Comparison of ENCODE assay signal across 24 cellular contexts in genomic region chrX:114962209-114962608, GRCh38. TPM values are rescaled to one million over a fixed set of nuclear protein-coding genes. Genes with fewer than 3 reads are reported as not detected.
"Had no signal": no experiment of that assay in that cellular context is flagged by ENCODE, and none has a peak within 500 bp of the region (broad histone marks: within the 10 kb centered on the region; RNA-seq: fewer than 3 reads in every experiment).

No MANE protein-coding gene starts in this region.

- H3K4me1 ChIP-seq: SJSA1 had no signal

- H3K27me3 ChIP-seq: ascending aorta, SJSA1 had no signal

- H3K4me3 ChIP-seq: ascending aorta, SJSA1 had no signal

- H3K9me3 ChIP-seq: ascending aorta, SJSA1 had no signal

- DNase-seq: activated B cell treated with CpG ODN at 0.5 μM for 24 hours; activated CD4-positive, alpha-beta memory T cell treated with anti-CD3 and anti-CD28 coated beads for 36 hours; activated CD4-positive, alpha-beta T cell treated with anti-CD3 and anti-CD28 coated beads for 1 hour; activated CD4-positive, alpha-beta T cell treated with anti-CD3 and anti-CD28 coated beads, Interleukin-2, amount 10 ng/mL, durations not matched to agents 24 days and 14 days; activated CD8-positive, alpha-beta memory T cell treated with anti-CD3 and anti-CD28 coated beads for 24 hours; activated effector memory CD4-positive, alpha-beta T cell treated with anti-CD3 and anti-CD28 coated beads, Interleukin-2, amount 50 U/mL, for 16 hours; activated naive CD4-positive, alpha-beta T cell treated with Interleukin-2 at 50 U/mL for 16 hours; activated naive CD8-positive, alpha-beta T cell treated with anti-CD3 and anti-CD28 coated beads, Interleukin-2, amount 50 U/mL, for 24 hours; activated T-cell treated with anti-CD3 and anti-CD28 coated beads, Interleukin-2, amount 50 U/mL, for 4 hours; amniotic stem cell; Karpas-422; NCI-H1105 treated with DMSO at 0.1 percent for 48 hours; NCI-H1436 treated with DMSO at 0.1 percent for 48 hours; NCI-H187 treated with DMSO at 0.1 percent for 48 hours; NCI-H2081 treated with DMSO at 0.1 percent for 48 hours; NCI-H345; NCI-H510A; NCI-H526 treated with DMSO at 0.1 percent for 48 hours; SHP77; T-helper 17 cell; T-helper 9 cell had no signal

- H3K27ac ChIP-seq: ascending aorta, SJSA1 had no signal

- H3K36me3 ChIP-seq: ascending aorta, SJSA1 had no signal

RNA-seq across cellular contexts. Expression of gene IL13RA2, which starts 55.2 kb away (rescaled TPM):
- total RNA-seq: activated B cell treated with CpG ODN at 0.5 μM for 24 hours; activated CD4-positive, alpha-beta memory T cell treated with anti-CD3 and anti-CD28 coated beads for 36 hours; activated CD4-positive, alpha-beta T cell treated with anti-CD3 and anti-CD28 coated beads, Interleukin-2, amount 10 ng/mL, durations not matched to agents 24 days and 14 days; activated naive CD4-positive, alpha-beta T cell treated with anti-CD3 and anti-CD28 coated beads, Interleukin-2, amount 50 U/mL, for 72 hours; activated T-cell treated with anti-CD3 and anti-CD28 coated beads, Interleukin-2, amount 50 U/mL, for 4 hours; SJSA1; T-helper 17 cell had no signal
